In the genomic region with DNA sequence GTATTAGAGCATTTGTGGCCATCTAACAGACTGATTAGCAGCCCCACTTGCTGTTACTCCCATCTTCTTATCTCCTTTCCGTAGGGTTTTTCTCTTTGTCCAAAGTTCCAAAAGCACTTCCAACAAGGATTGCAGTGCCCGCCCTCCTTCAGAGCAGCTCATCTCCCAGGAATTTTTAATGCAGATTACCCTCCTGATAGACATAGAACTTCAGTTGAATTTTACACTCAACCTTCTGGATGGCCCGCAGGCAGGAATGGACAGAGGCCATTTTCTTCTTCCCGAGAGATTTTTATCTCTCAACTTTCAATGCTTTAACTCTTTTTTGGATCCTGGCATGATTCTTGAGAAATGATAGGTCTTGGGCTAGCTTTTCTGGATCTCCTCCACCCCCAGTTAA, we compare ENCODE assay signal across 15 cellular contexts. TPM values are rescaled to one million over a fixed set of nuclear protein-coding genes. Genes with fewer than 3 reads are reported as not detected.
DNase-seq lines count a peak whose midpoint lies in the region; ATAC-seq and TF ChIP-seq lines count a peak whose summit lies in the region.
"Had no signal": no experiment of that assay in that cellular context is flagged by ENCODE, and none has a peak within 500 bp of the region (broad histone marks: within the 10 kb centered on the region; RNA-seq: fewer than 3 reads in every experiment).

No MANE protein-coding gene starts in this region.

- no peak overlapping the region for H4K8ac ChIP-seq in trophoblast cell (ENCODE audit: low read depth, low read length)

- WGBS in trophoblast cell (ENCODE audit: extremely low coverage, insufficient coverage, insufficient read length): no CpG with 5 or more reads among the region's 4 CpGs

- H2BK120ac ChIP-seq in trophoblast cell (ENCODE audit: insufficient read depth, low read length, poor library complexity): no peak overlapping the region

- no peak overlapping the region for H4K91ac ChIP-seq in trophoblast cell (ENCODE audit: low read depth, low read length)

- H3K4me1 ChIP-seq in adipocyte (ENCODE audit: control insufficient read depth, insufficient read depth, low read length) (peaks cover 15% of the 10 kb centered on the region), trophoblast cell (ENCODE audit: control insufficient read depth in 1 of 2, insufficient read depth in 2 of 2, low read length in 2 of 2) (peaks cover 3 to 5% of the 10 kb centered on the region in 2 experiments)
- H3K4me1 ChIP-seq: Caco-2 had no signal

- no peak overlapping the region for H3K4ac ChIP-seq in trophoblast cell (ENCODE audit: low read depth, low read length)

- POLR2A ChIA-PET in MCF 10A (lab: Yijun Ruan, JAX): no interaction called here

- CTCF ChIA-PET in MCF 10A (lab: Yijun Ruan, JAX): no interaction called here

- H3K14ac ChIP-seq in trophoblast cell (ENCODE audit: low read length): no peak overlapping the region

- H4K12ac ChIP-seq in trophoblast cell (ENCODE audit: low read depth, low read length): no peak overlapping the region

- H3K9me3 Mint-ChIP-seq in MCF 10A (ENCODE audit: unreplicated experiment): no peaks in the 10 kb centered on the region
- H3K9me3 Mint-ChIP-seq: CD8-positive, alpha-beta T cell; GM23338 had no signal

- ATAC-seq in HG03045 (IDR thresholded peaks at IDR 0.05; ENCODE audit: unreplicated experiment): no peak
- ATAC-seq: CD8-positive, alpha-beta T cell; GM23338; HepG2 had no signal

- H3K27ac ChIP-seq in trophoblast cell (ENCODE audit: low read depth, low read length): no peak overlapping the region
- H3K27ac ChIP-seq: 22Rv1 had no signal

- DNase-seq in COLO829 (ENCODE audit: low spot score) (peak; percentile 21), M059J (ENCODE audit: low read depth) (peak; percentile 64), adipocyte (ENCODE audit: low read depth) (no peak), trophoblast cell (peak; percentile 71 to 87), NOMO-1 (lab: John Stamatoyannopoulos, UW; ENCODE audit: unreplicated experiment in 2 of 2) (no peak), MCF 10A (ENCODE audit: unreplicated experiment) (no peak)
- DNase-seq: Caco-2; CD8-positive, alpha-beta T cell; DND-41; H7 had no signal

- H3K27me3 Mint-ChIP-seq in MCF 10A (ENCODE audit: insufficient read depth, unreplicated experiment): peaks cover under 1% of the 10 kb centered on the region

- H3K27me3 ChIP-seq in adipocyte (replicated peaks; ENCODE audit: control insufficient read depth, insufficient read depth, low read length): no peaks in the 10 kb centered on the region
- H3K27me3 ChIP-seq in trophoblast cell (ENCODE audit: insufficient read depth, low read length): no peaks in the 10 kb centered on the region

- H3K27ac Mint-ChIP-seq in MCF 10A (ENCODE audit: low read depth, unreplicated experiment): no peak overlapping the region
- H3K27ac Mint-ChIP-seq: CD14-positive monocyte; CD8-positive, alpha-beta T cell; GM23338 had no signal

- H3K9ac ChIP-seq in adipocyte (ENCODE audit: low read length): no peak overlapping the region
- no peak overlapping the region for H3K9ac ChIP-seq in trophoblast cell (ENCODE audit: low read length)

- H3K4me3 Mint-ChIP-seq in MCF 10A (ENCODE audit: unreplicated experiment): no peak overlapping the region
- H3K4me3 Mint-ChIP-seq: CD14-positive monocyte; CD8-positive, alpha-beta T cell; GM23338 had no signal

- TF ChIP-seq CTCF in MCF 10A (IDR thresholded peaks at IDR 0.05; ENCODE audit: unreplicated experiment): no peak

- H3K79me2 ChIP-seq in trophoblast cell (ENCODE audit: control insufficient read depth, insufficient read depth, low read length, poor library complexity): no peaks in the 10 kb centered on the region

- H3K18ac ChIP-seq in trophoblast cell (ENCODE audit: low read length): no peak overlapping the region

- H3K36me3 Mint-ChIP-seq in MCF 10A (ENCODE audit: insufficient read depth, unreplicated experiment): no peaks in the 10 kb centered on the region
- H3K36me3 Mint-ChIP-seq: CD14-positive monocyte; CD8-positive, alpha-beta T cell had no signal

- peak overlapping the region; percentile 32 for H3K4me3 ChIP-seq in adipocyte (ENCODE audit: low read length)
- H3K4me3 ChIP-seq in trophoblast cell (ENCODE audit: low read depth, low read length): no peak overlapping the region
- H3K4me3 ChIP-seq: GM23338 had no signal

- no TSS peak for BruUV-seq in MCF 10A (replicated peaks; lab: Mats Ljungman, UMichigan)

- H3K36me3 ChIP-seq in adipocyte (ENCODE audit: control insufficient read depth, insufficient read depth, low read length, severe bottlenecking) (no peaks in the 10 kb centered on the region), trophoblast cell (ENCODE audit: control insufficient read depth in 1 of 2, insufficient read depth in 2 of 2, low read length in 2 of 2) (no peaks in the 10 kb centered on the region)

- H2BK12ac ChIP-seq in trophoblast cell (ENCODE audit: low read length): no peak overlapping the region

- intact Hi-C loops in MCF 10A (cut with micrococcal nuclease): no loop called here

- H3K23ac ChIP-seq in trophoblast cell (ENCODE audit: low read length): no peak overlapping the region

- H2AK5ac ChIP-seq in trophoblast cell (ENCODE audit: low read length): no peak overlapping the region

- no peak overlapping the region for H2AFZ ChIP-seq in trophoblast cell (ENCODE audit: insufficient read depth, low read length, poor library complexity)
- H2AFZ ChIP-seq: GM23338 had no signal

- no peaks in the 10 kb centered on the region for H3K79me1 ChIP-seq in trophoblast cell (ENCODE audit: low read length)

- no peaks in the 10 kb centered on the region for H3K4me1 Mint-ChIP-seq in MCF 10A (ENCODE audit: insufficient read depth, unreplicated experiment)
- H3K4me1 Mint-ChIP-seq: CD14-positive monocyte had no signal

- no peak overlapping the region for H3K4me2 ChIP-seq in trophoblast cell (ENCODE audit: low read length)
- H3K4me2 ChIP-seq: GM23338 had no signal

- H3K9me3 ChIP-seq in adipocyte (ENCODE audit: control insufficient read depth, low read length) (no peaks in the 10 kb centered on the region), trophoblast cell (ENCODE audit: insufficient read depth, low read depth, low read length) (no peaks in the 10 kb centered on the region)
- H3K9me3 ChIP-seq: Caco-2 had no signal

- no peak overlapping the region for H2BK5ac ChIP-seq in trophoblast cell (ENCODE audit: low read depth, low read length, poor library complexity)

RNA-seq across cellular contexts. Expression of gene PRKG1, which starts 23.3 kb away (rescaled TPM):
- 1.7 and 2.2 TPM in 2 replicates for total RNA-seq in M059J (2014; rRNA removed; shearing (Covaris generic))
- 0.29 and 0.33 TPM in 2 replicates for polyA plus RNA-seq in trophoblast cell (2013)
- 0.09 and 0.10 TPM in 2 replicates for total RNA-seq in MCF 10A (2022)
- total RNA-seq: CD8-positive, alpha-beta T cell; HepG2 had no signal
- polyA plus RNA-seq: CD14-positive monocyte had no signal

Comparison
In these comparisons a context has a peak if more than half of its experiments do, and no peak if none do; other contexts are left out.
1. DNase-seq: peak in COLO829 (single experiment), M059J (single experiment) and trophoblast cell (2 of 2); none in adipocyte (single experiment), NOMO-1 (0 of 2) and MCF 10A (single experiment).